Comparison of ENCODE assay signal across 8 cellular contexts in genomic region chr4:3106339-3107186, GRCh38. TPM values are rescaled to one million over a fixed set of nuclear protein-coding genes. Genes with fewer than 3 reads are reported as not detected.
DNase-seq lines count a peak whose midpoint lies in the region; ATAC-seq, FAIRE-seq and TF ChIP-seq lines count a peak whose summit lies in the region.

No MANE protein-coding gene starts in this region.

- H2AFZ ChIP-seq in neural cell (ENCODE audit: low read depth, low read length): no peak overlapping the region

- H3K4me3 ChIP-seq in fibroblast of mammary gland (ENCODE audit: control insufficient read depth, low read depth, low read length) (no peak overlapping the region), neural cell (ENCODE audit: low read length) (no peak overlapping the region)

- no peaks in the 10 kb centered on the region for H3F3A ChIP-seq in neural cell (ENCODE audit: insufficient read depth, low read length, poor library complexity, severe bottlenecking)

- H3K4me2 ChIP-seq in neural cell (ENCODE audit: low read length): no peak overlapping the region

- H3K36me3 ChIP-seq in neural cell (ENCODE audit: insufficient read depth, low read length): no peaks in the 10 kb centered on the region

- H3K4me1 Mint-ChIP-seq in activated T-helper 1 cell treated with anti-CD3 and anti-CD28 coated beads, Interleukin-12 subunit alpha, Interleukin-12 subunit beta, Interleukin-2, Interleukin-4 antibody, amounts not matched to agents 30 ng/mL and 10 ng/mL and 1 ng/mL, durations not matched to agents 14 hours and 24 hours and 36 hours (ENCODE audit: low read depth): peaks cover 24% of the 10 kb centered on the region

- peak; percentile 43 for DNase-seq in DMS114 treated with DMSO at 0.1 percent for 48 hours (lab: John Stamatoyannopoulos, UW; ENCODE audit: unreplicated experiment)
- peak; percentile 96 for DNase-seq in HTR-8/SVneo (ENCODE audit: insufficient read length, low spot score)
- DNase-seq in RCC 7860 (ENCODE audit: low spot score): peak; percentile 86
- DNase-seq in activated T-helper 1 cell treated with anti-CD3 and anti-CD28 coated beads, Interleukin-12 subunit alpha, Interleukin-12 subunit beta, Interleukin-2, Interleukin-4 antibody, amounts not matched to agents 30 ng/mL and 10 ng/mL and 1 ng/mL, durations not matched to agents 14 hours and 24 hours and 36 hours (ENCODE audit: low spot score): peak; percentile 79
- DNase-seq in fibroblast of mammary gland (ENCODE audit: low read depth): peak; percentile 92
- peak; percentile 93 for DNase-seq in stimulated activated naive CD8-positive, alpha-beta T cell treated with anti-CD3 and anti-CD28 coated beads, Interleukin-15, Interleukin-2, amounts not matched to agents 100 U/mL and 50 U/mL, for 24 hours

- no peaks in the 10 kb centered on the region for H3K27me3 Mint-ChIP-seq in activated T-helper 1 cell treated with anti-CD3 and anti-CD28 coated beads, Interleukin-12 subunit alpha, Interleukin-12 subunit beta, Interleukin-2, Interleukin-4 antibody, amounts not matched to agents 30 ng/mL and 10 ng/mL and 1 ng/mL, durations not matched to agents 14 hours and 24 hours and 36 hours (ENCODE audit: insufficient read depth)

- FAIRE-seq in HTR-8/SVneo (lab: Jason Lieb, UNC) (peak; percentile 76), RCC 7860 (lab: Jason Lieb, UNC) (peak; percentile 88)

- TF ChIP-seq EP300 in neural cell (conservative IDR thresholded peaks at IDR 0.05; ENCODE audit: poor library complexity, severe bottlenecking): no peak

- no peaks in the 10 kb centered on the region for H3K27me3 ChIP-seq in neural cell (ENCODE audit: insufficient read depth, low read depth, low read length)

- intact Hi-C loops in activated T-helper 1 cell treated with anti-CD3 and anti-CD28 coated beads, Interleukin-12 subunit alpha, Interleukin-12 subunit beta, Interleukin-2, Interleukin-4 antibody, amounts not matched to agents 30 ng/mL and 10 ng/mL and 1 ng/mL, durations not matched to agents 14 hours and 24 hours and 36 hours (cut with micrococcal nuclease): loop anchor here (1.0 to 2.0 kb wide), 7 partner anchors 22 to 374 kb away; partner anchors contain the start of gene RGS12

- H3K27ac Mint-ChIP-seq in activated T-helper 1 cell treated with anti-CD3 and anti-CD28 coated beads, Interleukin-12 subunit alpha, Interleukin-12 subunit beta, Interleukin-2, Interleukin-4 antibody, amounts not matched to agents 30 ng/mL and 10 ng/mL and 1 ng/mL, durations not matched to agents 14 hours and 24 hours and 36 hours: peak overlapping the region; percentile 11

- no peaks in the 10 kb centered on the region for H3K9me2 ChIP-seq in neural cell (ENCODE audit: insufficient read depth, low read length)

- peak; percentile 97 for ATAC-seq in GM21390 (IDR thresholded peaks at IDR 0.05; ENCODE audit: unreplicated experiment)
- peak; percentile 100 for ATAC-seq in stimulated activated naive CD8-positive, alpha-beta T cell treated with anti-CD3 and anti-CD28 coated beads, Interleukin-15, Interleukin-2, amounts not matched to agents 100 U/mL and 50 U/mL, for 24 hours

- H3K4me3 Mint-ChIP-seq in activated T-helper 1 cell treated with anti-CD3 and anti-CD28 coated beads, Interleukin-12 subunit alpha, Interleukin-12 subunit beta, Interleukin-2, Interleukin-4 antibody, amounts not matched to agents 30 ng/mL and 10 ng/mL and 1 ng/mL, durations not matched to agents 14 hours and 24 hours and 36 hours: no peak overlapping the region

- peak; percentile 84 for TF ChIP-seq RAD21 in neural cell (conservative IDR thresholded peaks at IDR 0.05)

- H3K9me3 ChIP-seq in neural cell (ENCODE audit: low read length): no peaks in the 10 kb centered on the region

- no peak overlapping the region for H3K27ac ChIP-seq in neural cell (ENCODE audit: low read length)

- H3K36me3 Mint-ChIP-seq in activated T-helper 1 cell treated with anti-CD3 and anti-CD28 coated beads, Interleukin-12 subunit alpha, Interleukin-12 subunit beta, Interleukin-2, Interleukin-4 antibody, amounts not matched to agents 30 ng/mL and 10 ng/mL and 1 ng/mL, durations not matched to agents 14 hours and 24 hours and 36 hours (ENCODE audit: low read depth): peaks cover 15% of the 10 kb centered on the region

- H3K9me3 Mint-ChIP-seq in activated T-helper 1 cell treated with anti-CD3 and anti-CD28 coated beads, Interleukin-12 subunit alpha, Interleukin-12 subunit beta, Interleukin-2, Interleukin-4 antibody, amounts not matched to agents 30 ng/mL and 10 ng/mL and 1 ng/mL, durations not matched to agents 14 hours and 24 hours and 36 hours: no peaks in the 10 kb centered on the region

- no peak overlapping the region for H3K9ac ChIP-seq in neural cell (ENCODE audit: low read length)

- TF ChIP-seq CTCF in fibroblast of mammary gland (conservative IDR thresholded peaks at IDR 0.05; ENCODE audit: control insufficient read depth, insufficient read depth, low read depth, low read length) (peak; percentile 98), neural cell (IDR thresholded peaks at IDR 0.05; ENCODE audit: poor library complexity, severe bottlenecking) (peak; percentile 87)

- no peaks in the 10 kb centered on the region for H4K20me1 ChIP-seq in neural cell (ENCODE audit: insufficient read depth)

- H3K79me2 ChIP-seq in neural cell (replicated peaks; ENCODE audit: insufficient read depth, low read length): no peaks in the 10 kb centered on the region

TF ChIP-seq in neural cell, 6 proteins besides CTCF, POLR2A, EP300 and RAD21:
- no peak for TF ChIP-seq TAF1 (IDR thresholded peaks at IDR 0.05; ENCODE audit: low read depth)
- peak; percentile 78 for TF ChIP-seq SMC3 (conservative IDR thresholded peaks at IDR 0.05; ENCODE audit: poor library complexity)

RNA-seq across cellular contexts. Expression of gene HTT, which starts 32.1 kb away (rescaled TPM):
- total RNA-seq in activated T-helper 1 cell treated with anti-CD3 and anti-CD28 coated beads, Interleukin-12 subunit alpha, Interleukin-12 subunit beta, Interleukin-2, Interleukin-4 antibody, amounts not matched to agents 30 ng/mL and 10 ng/mL and 1 ng/mL, durations not matched to agents 14 hours and 24 hours and 36 hours: 65.9 and 66.9 TPM in 2 replicates
- 10.3 and 11.5 TPM in 2 replicates for polyA plus RNA-seq in neural cell
- 80.6 and 83.3 TPM in 2 replicates for polyA minus RNA-seq in neural cell

RNA-seq across cellular contexts. Expression of gene HTT-AS, which starts 32.2 kb away (rescaled TPM):
- not detected in 2 replicates for total RNA-seq in activated T-helper 1 cell treated with anti-CD3 and anti-CD28 coated beads, Interleukin-12 subunit alpha, Interleukin-12 subunit beta, Interleukin-2, Interleukin-4 antibody, amounts not matched to agents 30 ng/mL and 10 ng/mL and 1 ng/mL, durations not matched to agents 14 hours and 24 hours and 36 hours
- polyA plus RNA-seq in neural cell: not detected in 2 replicates
- not detected in 2 replicates for polyA minus RNA-seq in neural cell

Comparison
In these comparisons a context has a peak if more than half of its experiments do, and no peak if none do; other contexts are left out.
1. DNase-seq: peak in every context shown above with its lines; median percentile 96 in HTR-8/SVneo; 93 in stimulated activated naive CD8-positive, alpha-beta T cell treated with anti-CD3 and anti-CD28 coated beads, Interleukin-15, Interleukin-2, amounts not matched to agents 100 U/mL and 50 U/mL, for 24 hours; 92 in fibroblast of mammary gland; 86 in RCC 7860; 79 in activated T-helper 1 cell treated with anti-CD3 and anti-CD28 coated beads, Interleukin-12 subunit alpha, Interleukin-12 subunit beta, Interleukin-2, Interleukin-4 antibody, amounts not matched to agents 30 ng/mL and 10 ng/mL and 1 ng/mL, durations not matched to agents 14 hours and 24 hours and 36 hours; 43 in DMS114 treated with DMSO at 0.1 percent for 48 hours.